ENCODE assay signal across 12 cellular contexts in the genomic region with DNA sequence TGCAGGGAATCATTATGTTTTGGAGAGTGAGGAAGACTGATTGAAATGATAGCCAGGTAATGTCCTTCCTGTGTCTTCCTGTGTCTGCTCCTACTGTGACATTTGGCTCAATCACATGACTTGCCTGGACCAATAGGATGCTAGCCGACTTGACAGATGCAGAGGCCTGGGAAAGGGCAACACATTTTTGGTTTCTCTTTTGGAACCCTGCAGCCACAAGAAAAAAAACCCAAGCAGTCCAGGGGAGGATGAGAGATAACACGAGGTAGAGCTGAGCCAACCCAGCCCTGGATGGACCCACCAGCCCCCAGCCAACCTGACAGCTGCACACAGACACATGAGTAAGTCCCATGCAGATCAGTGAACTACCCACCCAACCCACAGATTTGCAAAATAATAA.
DNase-seq lines count a peak whose midpoint lies in the region; ATAC-seq and TF ChIP-seq lines count a peak whose summit lies in the region.
"Had no signal": no experiment of that assay in that cellular context is flagged by ENCODE, and none has a peak within 500 bp of the region (broad histone marks: within the 10 kb centered on the region; RNA-seq: fewer than 3 reads in every experiment).

No MANE protein-coding gene starts in this region.

- no peaks in the 10 kb centered on the region for H3K27me3 ChIP-seq in SJCRH30
- no peaks in the 10 kb centered on the region for H3K27me3 ChIP-seq in body of pancreas
- H3K27me3 ChIP-seq in left lung, result no peaks in the 10 kb centered on the region
- H3K27me3 ChIP-seq: BLaER1 treated with 17β-estradiol and CSF1 and Interleukin-3, amounts not matched to agents 10 nM and 100 nM had no signal

- no peaks in the 10 kb centered on the region for H3K36me3 ChIP-seq in SJCRH30
- no peaks in the 10 kb centered on the region for H3K36me3 ChIP-seq in body of pancreas (replicated peaks in 1 of 2; ENCODE audit: insufficient read depth in 1 of 2, low read depth in 2 of 2)
- H3K36me3 ChIP-seq in left lung, result no peaks in the 10 kb centered on the region
- H3K36me3 ChIP-seq: BLaER1 treated with 17β-estradiol and CSF1 and Interleukin-3, amounts not matched to agents 10 nM and 100 nM had no signal

- ATAC-seq in GM19463 (IDR thresholded peaks at IDR 0.05; ENCODE audit: unreplicated experiment), result peak; percentile 85
- ATAC-seq in HG03039 (IDR thresholded peaks at IDR 0.05; ENCODE audit: unreplicated experiment), result peak; percentile 85
- no peak for ATAC-seq in body of pancreas
- ATAC-seq in left lung, result no peak
- ATAC-seq: mucosa of descending colon had no signal

- peak; percentile 30 for DNase-seq in GM13976 (ENCODE audit: low spot score)
- peak; percentile 83 to 90 for DNase-seq in SJCRH30
- DNase-seq in body of pancreas, result no peak
- no peak for DNase-seq in left lung
- DNase-seq in NCI-H1417 treated with DMSO at 0.1 percent for 48 hours (lab: John Stamatoyannopoulos, UW), result no peak
- DNase-seq in lower leg skin (ENCODE audit: low spot score in 2 of 2), result no peak
- DNase-seq: hippocampal formation, NCI-H526 treated with DMSO at 0.1 percent for 48 hours had no signal

- H3K4me1 ChIP-seq in SJCRH30 (peaks cover 36% of the 10 kb centered on the region), body of pancreas (no peaks in the 10 kb centered on the region), left lung (no peaks in the 10 kb centered on the region)
- H3K4me1 ChIP-seq: BLaER1 treated with 17β-estradiol and CSF1 and Interleukin-3, amounts not matched to agents 10 nM and 100 nM had no signal

- H3K9me3 ChIP-seq in SJCRH30 (replicated peaks) (peaks cover 7% of the 10 kb centered on the region; the same call in 1 of the 2 replicates), body of pancreas (no peaks in the 10 kb centered on the region), left lung (no peaks in the 10 kb centered on the region)
- H3K9me3 ChIP-seq: BLaER1 treated with 17β-estradiol and CSF1 and Interleukin-3, amounts not matched to agents 10 nM and 100 nM; mucosa of descending colon had no signal

- H3K4me3 ChIP-seq in SJCRH30, result no peak overlapping the region
- no peak overlapping the region for H3K4me3 ChIP-seq in body of pancreas
- H3K4me3 ChIP-seq in left lung, result no peak overlapping the region
- no peak overlapping the region for H3K4me3 ChIP-seq in lower leg skin (ENCODE audit: low read depth, poor library complexity, severe bottlenecking)
- H3K4me3 ChIP-seq: BLaER1 treated with 17β-estradiol and CSF1 and Interleukin-3, amounts not matched to agents 10 nM and 100 nM; mucosa of descending colon had no signal

- 58 to 67% methylated on average over 2 of the region's 2 CpGs for WGBS in body of pancreas, 2 donors
- 75 to 78% methylated on average over 2 of the region's 2 CpGs for WGBS in lower leg skin, 2 donors

- H3K27ac ChIP-seq in SJCRH30 (peak overlapping the region; percentile 80), body of pancreas (no peak overlapping the region), left lung (no peak overlapping the region)
- H3K27ac ChIP-seq: BLaER1 treated with 17β-estradiol and CSF1 and Interleukin-3, amounts not matched to agents 10 nM and 100 nM had no signal

- in situ Hi-C loops in GM13976 (cut with MboI; ENCODE audit: low sequenced_read_pairs, unreplicated experiment), result no loop called here

- TF ChIP-seq CTCF in GM13976 (IDR thresholded peaks at IDR 0.05; ENCODE audit: borderline replicate concordance, control extremely low read depth, extremely low read depth, insufficient read depth, missing control alignments) (no peak), body of pancreas (IDR thresholded peaks at IDR 0.05) (no peak), left lung (IDR thresholded peaks at IDR 0.05) (no peak), lower leg skin (IDR thresholded peaks at IDR 0.05) (no peak)

- TF ChIP-seq POLR2A in body of pancreas (IDR thresholded peaks at IDR 0.05) (no peak), lower leg skin (IDR thresholded peaks at IDR 0.05) (no peak)

- intact Hi-C loops in body of pancreas (cut with DNase I) (no loop called here), left lung (cut with DNase I) (no loop called here), lower leg skin (cut with DNase I; ENCODE audit: low total_unique reads) (no loop called here)

Comparison
In these comparisons a context has a peak if more than half of its experiments do, and no peak if none do; other contexts are left out.
1. DNase-seq: peak in GM13976 (single experiment) and SJCRH30 (2 of 2); none in body of pancreas (0 of 4), left lung (0 of 2), NCI-H1417 treated with DMSO at 0.1 percent for 48 hours (single experiment) and lower leg skin (0 of 2).
2. ATAC-seq: peak in GM19463 (single experiment) and HG03039 (single experiment); none in body of pancreas (single experiment) and left lung (single experiment).